Comparison of ENCODE assay signal across 1 cellular context in the genomic region with DNA sequence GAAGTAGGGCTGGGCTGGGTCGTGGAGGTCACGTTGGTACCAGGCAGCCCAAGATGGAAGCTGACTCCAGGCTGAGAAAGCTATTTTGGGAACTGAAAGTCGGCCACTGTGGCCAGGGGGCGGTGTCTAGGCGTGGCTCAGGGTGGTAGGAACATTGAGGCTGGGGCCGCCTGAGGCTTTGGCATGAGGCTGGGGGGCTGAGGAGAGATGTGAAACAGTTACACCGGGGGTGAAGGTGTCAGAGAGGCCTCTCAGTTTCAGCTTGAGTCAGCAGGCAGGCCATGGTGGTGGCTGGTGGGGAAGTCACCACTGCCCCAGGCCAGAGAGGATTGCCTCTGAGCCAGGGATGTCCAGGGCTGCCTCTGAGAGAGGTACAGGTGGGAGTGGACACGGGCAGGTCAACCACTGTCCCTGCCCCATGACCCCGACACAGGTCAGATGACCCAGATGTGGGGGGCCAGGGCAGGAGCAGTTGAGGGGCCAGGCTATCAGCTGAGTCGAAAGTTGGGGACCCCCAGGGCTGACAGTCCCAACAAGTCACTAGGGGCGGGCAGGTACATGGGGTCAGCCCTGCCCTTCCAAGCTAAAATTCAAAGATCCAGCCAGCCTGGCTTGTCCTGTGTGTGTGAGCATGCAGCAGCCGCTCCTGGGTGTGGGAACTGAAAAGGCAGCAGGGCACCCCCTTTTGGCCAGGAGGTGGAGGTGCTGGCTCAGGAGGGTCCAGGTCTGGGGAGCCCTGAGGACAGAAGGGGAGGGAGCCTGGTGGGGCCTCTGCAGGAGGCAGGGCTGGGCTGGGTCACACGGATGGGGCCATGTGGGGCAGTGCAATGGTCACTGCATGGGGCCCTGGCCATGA.
TF ChIP-seq lines count a peak whose summit lies in the region.

No MANE protein-coding gene starts in this region.

TF ChIP-seq in IMR-90, 13 proteins besides CTCF, POLR2A, EP300 and RAD21:
- no peak for TF ChIP-seq CEBPB (IDR thresholded peaks at IDR 0.05; ENCODE audit: low read depth, low read length)
- TF ChIP-seq SMC3 (IDR thresholded peaks at IDR 0.05; ENCODE audit: low read depth, low read length), result peak; percentile 34; the same call in 1 of the 2 replicates
- TF ChIP-seq, protein P1, sequence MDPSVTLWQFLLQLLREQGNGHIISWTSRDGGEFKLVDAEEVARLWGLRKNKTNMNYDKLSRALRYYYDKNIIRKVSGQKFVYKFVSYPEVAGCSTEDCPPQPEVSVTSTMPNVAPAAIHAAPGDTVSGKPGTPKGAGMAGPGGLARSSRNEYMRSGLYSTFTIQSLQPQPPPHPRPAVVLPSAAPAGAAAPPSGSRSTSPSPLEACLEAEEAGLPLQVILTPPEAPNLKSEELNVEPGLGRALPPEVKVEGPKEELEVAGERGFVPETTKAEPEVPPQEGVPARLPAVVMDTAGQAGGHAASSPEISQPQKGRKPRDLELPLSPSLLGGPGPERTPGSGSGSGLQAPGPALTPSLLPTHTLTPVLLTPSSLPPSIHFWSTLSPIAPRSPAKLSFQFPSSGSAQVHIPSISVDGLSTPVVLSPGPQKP (IDR thresholded peaks at IDR 0.05; ENCODE audit: borderline replicate concordance, low read depth, low read length), result no peak
